ENCODE assay signal across 18 cellular contexts in the genomic region with DNA sequence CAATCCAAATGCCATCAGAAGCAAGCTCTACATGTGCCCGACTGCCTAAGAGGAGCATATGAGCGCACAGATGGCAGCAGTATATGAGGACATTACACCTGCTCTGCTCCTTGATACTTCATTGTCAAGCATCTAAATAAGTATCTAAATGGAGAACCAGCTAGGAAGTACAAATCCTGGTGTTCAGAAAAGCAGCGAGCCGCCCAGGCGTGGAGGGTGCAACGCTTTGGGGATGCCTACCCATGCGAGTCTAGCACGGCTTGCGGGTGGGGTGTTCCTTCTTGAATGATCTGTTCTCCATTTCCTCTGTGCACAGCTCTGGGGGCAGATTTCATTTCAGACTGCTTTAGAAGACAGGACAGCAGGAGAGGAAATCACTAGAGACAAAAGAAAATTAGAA.
DNase-seq lines count a peak whose midpoint lies in the region; ATAC-seq, FAIRE-seq and TF ChIP-seq lines count a peak whose summit lies in the region.
"Had no signal": no experiment of that assay in that cellular context is flagged by ENCODE, and none has a peak within 500 bp of the region (broad histone marks: within the 10 kb centered on the region; RNA-seq: fewer than 3 reads in every experiment).

No MANE protein-coding gene starts in this region.

- no peaks in the 10 kb centered on the region for H3K79me2 ChIP-seq in GM12878 (ENCODE audit: control insufficient read depth, insufficient read depth, low read length)

- ATAC-seq in GM12878 (peak; percentile 53), HG02870 (IDR thresholded peaks at IDR 0.05; ENCODE audit: unreplicated experiment) (no peak), HG03469 (IDR thresholded peaks at IDR 0.05; ENCODE audit: unreplicated experiment) (no peak), HG02840 (IDR thresholded peaks at IDR 0.05; ENCODE audit: low FRiP score, unreplicated experiment) (no peak)
- ATAC-seq in stimulated activated naive B cell treated with anti-CD40 and anti-IgM and Interleukin-4, amounts not matched to agents 10 μg/mL and 1 μg/mL and 100 μg/mL, for 72 hours (replicated peaks) = peak; percentile 54 to 64
- ATAC-seq: K562 had no signal

- TF ChIP-seq POLR2A in GM12878 (IDR thresholded peaks at IDR 0.05; ENCODE audit: low read depth, low read length) = no peak

- CTCF ChIA-PET in GM12878 (lab: Yijun Ruan, JAX) = interaction anchor here (0.9 to 2.4 kb wide), 3 partner anchors 13 to 30 kb away, joined by 3 to 13 read pairs (median 3); no protein-coding TSS in a partner anchor

- TF ChIP-seq CTCF in GM20000 (IDR thresholded peaks at IDR 0.05; ENCODE audit: extremely low read depth, missing control alignments) = no peak
- TF ChIP-seq CTCF in GM12878 (IDR thresholded peaks at IDR 0.05 in 2 of 3, conservative IDR thresholded peaks at IDR 0.05 in 1 of 3; ENCODE audit: control insufficient read depth in 2 of 3, extremely low read depth in 1 of 3, insufficient read depth in 1 of 3, low read depth in 3 of 3, low read length in 3 of 3) = no peak

- no peaks in the 10 kb centered on the region for H4K20me1 ChIP-seq in GM12878 (ENCODE audit: control insufficient read depth, insufficient read depth)

- H3K4me1 Mint-ChIP-seq in stimulated activated naive B cell treated with anti-CD40 and anti-IgM and Interleukin-4, amounts not matched to agents 10 μg/mL and 1 μg/mL and 100 μg/mL, for 72 hours = peaks cover 70 to 94% of the 10 kb centered on the region in 2 donors

- peaks cover 0 to 13% of the 10 kb centered on the region in 2 experiments; a peak in 2 of 4 replicates for H3K27me3 ChIP-seq in GM12878 (replicated peaks in 1 of 2; ENCODE audit: control insufficient read depth in 2 of 2, insufficient read depth in 2 of 2, low read length in 1 of 2)

- in situ Hi-C loops in GM12878 (cut with MboI) = no loop called here

- no peak for FAIRE-seq in GM12878 (lab: Jason Lieb, UNC)
- FAIRE-seq: K562 had no signal

- no peak overlapping the region for H3K4me3 ChIP-seq in GM12878
- H3K4me3 ChIP-seq: K562, SJCRH30 had no signal

- TF ChIP-seq RAD21 in GM12878 (IDR thresholded peaks at IDR 0.05; ENCODE audit: insufficient read depth, low read depth, low read length) = no peak

- H3K9me3 ChIP-seq in GM12878 (replicated peaks; ENCODE audit: control insufficient read depth, insufficient read depth, low read length) = peaks cover 16% of the 10 kb centered on the region; the same call in 2 of the 3 replicates
- H3K9me3 ChIP-seq: SJCRH30 had no signal

- intact Hi-C loops in GM12878 (cut with micrococcal nuclease; ENCODE audit: unreplicated experiment) = loop anchor here (10.0 kb wide), 1 partner anchor 203 kb away; no protein-coding TSS in a partner anchor

- no peaks in the 10 kb centered on the region for H3K36me3 ChIP-seq in GM12878 (ENCODE audit: control insufficient read depth in 2 of 2, insufficient read depth in 2 of 2, low read length in 1 of 2)
- H3K36me3 ChIP-seq: SJCRH30 had no signal

- H3K36me3 Mint-ChIP-seq in stimulated activated naive B cell treated with anti-CD40 and anti-IgM and Interleukin-4, amounts not matched to agents 10 μg/mL and 1 μg/mL and 100 μg/mL, for 72 hours = peaks cover 9 to 15% of the 10 kb centered on the region in 2 donors
- H3K36me3 Mint-ChIP-seq: CD4-positive, CD25-positive, alpha-beta regulatory T cell had no signal

- peaks cover 4 to 10% of the 10 kb centered on the region in 2 donors for H3K9me3 Mint-ChIP-seq in stimulated activated naive B cell treated with anti-CD40 and anti-IgM and Interleukin-4, amounts not matched to agents 10 μg/mL and 1 μg/mL and 100 μg/mL, for 72 hours

- no peak for TF ChIP-seq EP300 in GM12878 (IDR thresholded peaks at IDR 0.05; ENCODE audit: borderline replicate concordance in 1 of 2, control insufficient read depth in 1 of 2, low read depth in 2 of 2, low read length in 2 of 2)

- DNase-seq in NCI-H524 (lab: John Stamatoyannopoulos, UW) (peak; percentile 34 to 76), NCI-H524 treated with DMSO at 0.1 percent for 48 hours (lab: John Stamatoyannopoulos, UW) (no peak), GM20000 (ENCODE audit: low spot score) (peak; percentile 1), GM12878 (ENCODE audit: low read depth, low spot score) (no peak)
- peak; percentile 69 for DNase-seq in stimulated activated naive B cell treated with anti-CD40 and anti-IgM and Interleukin-4, amounts not matched to agents 10 μg/mL and 1 μg/mL and 100 μg/mL, for 72 hours
- DNase-seq: Calu3; CD4-positive, CD25-positive, alpha-beta regulatory T cell; DMS79 treated with DMSO at 0.1 percent for 48 hours; GF-D8; NCI-H1048; NCI-H446 treated with DMSO at 0.1 percent for 48 hours; NCI-H82; RPMI8226; SJCRH30 had no signal

- no peaks in the 10 kb centered on the region for H3K27me3 Mint-ChIP-seq in stimulated activated naive B cell treated with anti-CD40 and anti-IgM and Interleukin-4, amounts not matched to agents 10 μg/mL and 1 μg/mL and 100 μg/mL, for 72 hours

- no peak overlapping the region for H3K27ac ChIP-seq in GM12878 (ENCODE audit: control insufficient read depth, insufficient read depth)
- H3K27ac ChIP-seq: SJCRH30 had no signal

- POLR2A ChIA-PET in GM12878 (lab: Charles Lee) = interaction anchor here (0.7 kb wide), 1 partner anchor 9 kb away, joined by 3 read pairs; no protein-coding TSS in a partner anchor

- no TSS peak for BruUV-seq in GM12878 (replicated peaks; lab: Mats Ljungman, UMichigan)

- H3K4me2 ChIP-seq in GM12878 (ENCODE audit: control insufficient read depth, insufficient read depth) = no peak overlapping the region

- H3K4me1 ChIP-seq in GM12878 (ENCODE audit: control insufficient read depth, insufficient read depth, low read length) = peaks cover 38% of the 10 kb centered on the region
- H3K4me1 ChIP-seq: SJCRH30 had no signal

- SMC1A ChIA-PET in GM12878 (lab: Charles Lee; ENCODE audit: uncharacterized antibody, unreplicated experiment) = interaction anchor here (1.0 to 5.4 kb wide), 11 partner anchors 10 to 182 kb away, joined by 3 to 18 read pairs (median 5); no protein-coding TSS in a partner anchor

- peak overlapping the region; percentile 28 to 44 for H3K4me3 Mint-ChIP-seq in stimulated activated naive B cell treated with anti-CD40 and anti-IgM and Interleukin-4, amounts not matched to agents 10 μg/mL and 1 μg/mL and 100 μg/mL, for 72 hours
- H3K4me3 Mint-ChIP-seq: CD4-positive, CD25-positive, alpha-beta regulatory T cell had no signal

- RAD21 ChIA-PET in GM12878 (lab: Charles Lee; ENCODE audit: unreplicated experiment) = interaction anchor here (0.7 to 2.9 kb wide), 9 partner anchors 13 to 245 kb away, joined by 3 to 18 read pairs (median 3); a partner anchor contains a TSS

- H2AFZ ChIP-seq in GM12878 (ENCODE audit: control insufficient read depth, low read depth, low read length) = no peak overlapping the region

- H3K27ac Mint-ChIP-seq in stimulated activated naive B cell treated with anti-CD40 and anti-IgM and Interleukin-4, amounts not matched to agents 10 μg/mL and 1 μg/mL and 100 μg/mL, for 72 hours = peak overlapping the region; percentile 92
- H3K27ac Mint-ChIP-seq: CD4-positive, CD25-positive, alpha-beta regulatory T cell had no signal

- no peak overlapping the region for H3K9ac ChIP-seq in GM12878 (ENCODE audit: control insufficient read depth, insufficient read depth, low read length)

- WGBS in GM12878 (ENCODE audit: insufficient coverage, insufficient replicate concordance, low lambda C conversion rate, missing lambda C conversion rate) = 14% methylated on average over 9 of the region's 9 CpGs

TF ChIP-seq in GM12878, 131 proteins besides CTCF, POLR2A, EP300 and RAD21:
- TF ChIP-seq PAX5 (IDR thresholded peaks at IDR 0.05; ENCODE audit: borderline replicate concordance, low read depth, low read length) = peak; percentile 69; the same call in 1 of the 2 replicates
- TF ChIP-seq, protein P1, sequence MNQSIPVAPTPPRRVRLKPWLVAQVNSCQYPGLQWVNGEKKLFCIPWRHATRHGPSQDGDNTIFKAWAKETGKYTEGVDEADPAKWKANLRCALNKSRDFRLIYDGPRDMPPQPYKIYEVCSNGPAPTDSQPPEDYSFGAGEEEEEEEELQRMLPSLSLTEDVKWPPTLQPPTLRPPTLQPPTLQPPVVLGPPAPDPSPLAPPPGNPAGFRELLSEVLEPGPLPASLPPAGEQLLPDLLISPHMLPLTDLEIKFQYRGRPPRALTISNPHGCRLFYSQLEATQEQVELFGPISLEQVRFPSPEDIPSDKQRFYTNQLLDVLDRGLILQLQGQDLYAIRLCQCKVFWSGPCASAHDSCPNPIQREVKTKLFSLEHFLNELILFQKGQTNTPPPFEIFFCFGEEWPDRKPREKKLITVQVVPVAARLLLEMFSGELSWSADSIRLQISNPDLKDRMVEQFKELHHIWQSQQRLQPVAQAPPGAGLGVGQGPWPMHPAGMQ (IDR thresholded peaks at IDR 0.05; ENCODE audit: borderline replicate concordance) = no peak
- TF ChIP-seq, protein P2, sequence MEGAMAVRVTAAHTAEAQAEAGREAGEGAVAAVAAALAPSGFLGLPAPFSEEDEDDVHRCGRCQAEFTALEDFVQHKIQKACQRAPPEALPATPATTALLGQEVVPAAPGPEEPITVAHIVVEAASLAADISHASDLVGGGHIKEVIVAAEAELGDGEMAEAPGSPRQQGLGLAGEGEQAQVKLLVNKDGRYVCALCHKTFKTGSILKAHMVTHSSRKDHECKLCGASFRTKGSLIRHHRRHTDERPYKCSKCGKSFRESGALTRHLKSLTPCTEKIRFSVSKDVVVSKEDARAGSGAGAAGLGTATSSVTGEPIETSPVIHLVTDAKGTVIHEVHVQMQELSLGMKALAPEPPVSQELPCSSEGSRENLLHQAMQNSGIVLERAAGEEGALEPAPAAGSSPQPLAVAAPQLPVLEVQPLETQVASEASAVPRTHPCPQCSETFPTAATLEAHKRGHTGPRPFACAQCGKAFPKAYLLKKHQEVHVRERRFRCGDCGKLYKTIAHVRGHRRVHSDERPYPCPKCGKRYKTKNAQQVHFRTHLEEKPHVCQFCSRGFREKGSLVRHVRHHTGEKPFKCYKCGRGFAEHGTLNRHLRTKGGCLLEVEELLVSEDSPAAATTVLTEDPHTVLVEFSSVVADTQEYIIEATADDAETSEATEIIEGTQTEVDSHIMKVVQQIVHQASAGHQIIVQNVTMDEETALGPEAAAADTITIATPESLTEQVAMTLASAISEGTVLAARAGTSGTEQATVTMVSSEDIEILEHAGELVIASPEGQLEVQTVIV (IDR thresholded peaks at IDR 0.05; ENCODE audit: borderline replicate concordance, partially characterized antibody) = no peak
- TF ChIP-seq RUNX3 (IDR thresholded peaks at IDR 0.05; ENCODE audit: low read length) = 0 out of 2 replicates have a peak, but pooled peaks have one; percentile 28
- TF ChIP-seq SPI1 (IDR thresholded peaks at IDR 0.05; ENCODE audit: borderline replicate concordance, insufficient read depth, low read depth, low read length) = 0 out of 2 replicates have a peak, but pooled peaks have one; percentile 12

Comparison
In these comparisons a context has a peak if more than half of its experiments do, and no peak if none do; other contexts are left out.
1. DNase-seq: peak in NCI-H524 (2 of 2), GM20000 (single experiment) and stimulated activated naive B cell treated with anti-CD40 and anti-IgM and Interleukin-4, amounts not matched to agents 10 μg/mL and 1 μg/mL and 100 μg/mL, for 72 hours (single experiment); none in NCI-H524 treated with DMSO at 0.1 percent for 48 hours (single experiment) and GM12878 (single experiment).
2. ATAC-seq: peak in GM12878 (single experiment) and stimulated activated naive B cell treated with anti-CD40 and anti-IgM and Interleukin-4, amounts not matched to agents 10 μg/mL and 1 μg/mL and 100 μg/mL, for 72 hours (2 of 2); none in HG02870 (single experiment), HG03469 (single experiment) and HG02840 (single experiment).